Comparison of ENCODE assay signal across 8 cellular contexts in genomic region chr17:58587713-58588117, GRCh38.
A peak's percentile ranks its signal among the peaks of the same experiment; 100 is the strongest.
DNase-seq lines count a peak whose midpoint lies in the region; ATAC-seq and TF ChIP-seq lines count a peak whose summit lies in the region.

No MANE protein-coding gene starts in this region.

- H3K9ac ChIP-seq in Loucy (ENCODE audit: low read depth, low read length, poor library complexity, severe bottlenecking) = no peak overlapping the region

- H3K9me2 ChIP-seq in Loucy (replicated peaks; ENCODE audit: low read depth, low read length) = no peaks in the 10 kb centered on the region

- H3K79me2 ChIP-seq in Loucy (ENCODE audit: insufficient read depth, low read length) = no peaks in the 10 kb centered on the region

- H3K9me3 ChIP-seq in Loucy (ENCODE audit: insufficient read depth, low read depth, low read length) = no peaks in the 10 kb centered on the region

- H3K4me1 ChIP-seq in Loucy (ENCODE audit: insufficient read depth, low read length, poor library complexity, severe bottlenecking) = no peaks in the 10 kb centered on the region

- H3K27ac Mint-ChIP-seq in activated naive CD4-positive, alpha-beta T cell treated with anti-CD3 and anti-CD28 coated beads, Interleukin-2, amount 50 U/mL, for 72 hours = no peak overlapping the region

- H3K36me3 Mint-ChIP-seq in activated naive CD4-positive, alpha-beta T cell treated with anti-CD3 and anti-CD28 coated beads, Interleukin-2, amount 50 U/mL, for 72 hours = no peaks in the 10 kb centered on the region

- peak; percentile 88 for TF ChIP-seq CTCF in GM10266 (IDR thresholded peaks at IDR 0.05; ENCODE audit: control insufficient read depth, insufficient read depth, low read depth, missing control alignments)
- peak; percentile 98 for TF ChIP-seq CTCF in Loucy (conservative IDR thresholded peaks at IDR 0.05; ENCODE audit: low read length)

- H3K4me2 ChIP-seq in Loucy (ENCODE audit: low read depth, low read length, poor library complexity, severe bottlenecking) = no peak overlapping the region

- DNase-seq in GM10266 (ENCODE audit: extremely low spot score) (peak; percentile 72), SKM-1 (lab: John Stamatoyannopoulos, UW; ENCODE audit: unreplicated experiment) (peak; percentile 48), left cardiac atrium (peak; percentile 41), sciatic nerve (ENCODE audit: low spot score) (peak; percentile 64), cerebellar nuclear complex (lab: John Stamatoyannopoulos, UW) (no peak)
- peak in 1 of 2 donors; percentile 52 for DNase-seq in activated naive CD4-positive, alpha-beta T cell treated with anti-CD3 and anti-CD28 coated beads, Interleukin-2, amount 50 U/mL, for 72 hours (ENCODE audit: low spot score in 2 of 2)

- no peaks in the 10 kb centered on the region for H3K27me3 ChIP-seq in Loucy (ENCODE audit: insufficient read depth, low read length, poor library complexity, severe bottlenecking)

- H3K4me3 ChIP-seq in Loucy (ENCODE audit: low read length, poor library complexity, severe bottlenecking) = no peak overlapping the region

- no peaks in the 10 kb centered on the region for H3F3A ChIP-seq in Loucy (ENCODE audit: low read depth)

- intact Hi-C loops in left cardiac atrium (cut with DNase I) (loop anchor here (5.0 to 10.0 kb wide), 4 partner anchors 55 to 420 kb away; partner anchors contain the start of genes RAD51C (in 1 of the 2) and TEX14 (in 1 of the 2)), sciatic nerve (cut with DNase I) (no loop called here)

- H4K20me1 ChIP-seq in Loucy (ENCODE audit: insufficient read depth, low read length, poor library complexity, severe bottlenecking) = no peaks in the 10 kb centered on the region

- H2AFZ ChIP-seq in Loucy (ENCODE audit: low read length) = no peak overlapping the region

- no peaks in the 10 kb centered on the region for H3K9me3 Mint-ChIP-seq in activated naive CD4-positive, alpha-beta T cell treated with anti-CD3 and anti-CD28 coated beads, Interleukin-2, amount 50 U/mL, for 72 hours

- no peaks in the 10 kb centered on the region for H3K36me3 ChIP-seq in Loucy (ENCODE audit: insufficient read depth, low read length)

- ATAC-seq in activated naive CD4-positive, alpha-beta T cell treated with anti-CD3 and anti-CD28 coated beads, Interleukin-2, amount 50 U/mL, for 72 hours = peak; percentile 84 to 99
- ATAC-seq in left cardiac atrium = peak; percentile 72 to 77
- peak; percentile 61 for ATAC-seq in sciatic nerve
- ATAC-seq in HG02571 (IDR thresholded peaks at IDR 0.05; ENCODE audit: unreplicated experiment) = no peak

Comparison
In these comparisons a context has a peak if more than half of its experiments do, and no peak if none do; other contexts are left out.
1. DNase-seq: peak in GM10266 (single experiment), SKM-1 (single experiment), left cardiac atrium (single experiment) and sciatic nerve (single experiment); none in cerebellar nuclear complex (0 of 2).